ENCODE assay signal across 18 cellular contexts in genomic region chr16:23524001-23524400, GRCh38. TPM values are rescaled to one million over a fixed set of nuclear protein-coding genes. Genes with fewer than 3 reads are reported as not detected.
DNase-seq lines count a peak whose midpoint lies in the region; ATAC-seq, FAIRE-seq and TF ChIP-seq lines count a peak whose summit lies in the region.
"Had no signal": no experiment of that assay in that cellular context is flagged by ENCODE, and none has a peak within 500 bp of the region (broad histone marks: within the 10 kb centered on the region; RNA-seq: fewer than 3 reads in every experiment).

No MANE protein-coding gene starts in this region.

- 90% methylated on average over 8 of the region's 8 CpGs for WGBS in GM12878 (ENCODE audit: insufficient coverage, insufficient replicate concordance, low lambda C conversion rate, missing lambda C conversion rate)
- WGBS in spleen, 5 donors, result 62 to 86% (median 79%) methylated on average over 8 of the region's 8 CpGs

- no peak overlapping the region for H3K4me3 ChIP-seq in BLaER1 treated with 17β-estradiol and CSF1 and Interleukin-3, amounts not matched to agents 10 nM and 100 nM
- no peak overlapping the region for H3K4me3 ChIP-seq in GM12878
- H3K4me3 ChIP-seq in spleen, result no peak overlapping the region

- POLR2A ChIA-PET in GM12878 (lab: Charles Lee), result interaction anchor here (1.0 kb wide), 1 partner anchor 17 kb away, joined by 3 read pairs; no protein-coding TSS in a partner anchor

- H3K4me2 ChIP-seq in BLaER1 treated with 17β-estradiol and CSF1 and Interleukin-3, amounts not matched to agents 10 nM and 100 nM, result peak overlapping the region in 4 of 11 experiments; percentile 14 to 88 (median 76); a peak in 6 of 22 replicates
- H3K4me2 ChIP-seq in GM12878 (ENCODE audit: control insufficient read depth, insufficient read depth), result no peak overlapping the region

- H3K9me3 ChIP-seq in BLaER1 treated with 17β-estradiol and CSF1 and Interleukin-3, amounts not matched to agents 10 nM and 100 nM (replicated peaks in 1 of 11), result no peaks in the 10 kb centered on the region
- H3K9me3 ChIP-seq in GM12878 (replicated peaks; ENCODE audit: control insufficient read depth, insufficient read depth, low read length), result no peaks in the 10 kb centered on the region
- no peaks in the 10 kb centered on the region for H3K9me3 ChIP-seq in spleen
- H3K9me3 ChIP-seq: Caco-2 had no signal

- peaks cover 6 to 70% (median 35%) of the 10 kb centered on the region in 10 experiments for H3K4me1 ChIP-seq in BLaER1 treated with 17β-estradiol and CSF1 and Interleukin-3, amounts not matched to agents 10 nM and 100 nM
- peaks cover 16% of the 10 kb centered on the region for H3K4me1 ChIP-seq in GM12878 (ENCODE audit: control insufficient read depth, insufficient read depth, low read length)
- H3K4me1 ChIP-seq in spleen, result peaks cover 8 to 41% (median 22%) of the 10 kb centered on the region in 6 donors
- H3K4me1 ChIP-seq: Caco-2 had no signal

- peak overlapping the region in 7 of 11 experiments; percentile 12 to 96 (median 87); a peak in 11 of 22 replicates for H3K27ac ChIP-seq in BLaER1 treated with 17β-estradiol and CSF1 and Interleukin-3, amounts not matched to agents 10 nM and 100 nM
- H3K27ac ChIP-seq in GM12878 (ENCODE audit: control insufficient read depth, insufficient read depth), result no peak overlapping the region
- H3K27ac ChIP-seq in spleen, result peak overlapping the region in 6 of 8 donors; percentile 30 to 71 (median 38)

- CTCF ChIA-PET in GM12878 (lab: Yijun Ruan, JAX), result no interaction called here

- TF ChIP-seq CTCF in GM12878 (IDR thresholded peaks at IDR 0.05 in 2 of 3, conservative IDR thresholded peaks at IDR 0.05 in 1 of 3; ENCODE audit: control insufficient read depth in 2 of 3, extremely low read depth in 1 of 3, insufficient read depth in 1 of 3, low read depth in 3 of 3, low read length in 3 of 3) (no peak), spleen (IDR thresholded peaks at IDR 0.05 in 8 of 11, conservative IDR thresholded peaks at IDR 0.05 in 3 of 11) (no peak)

- no peaks in the 10 kb centered on the region for H3K27me3 ChIP-seq in BLaER1 treated with 17β-estradiol and CSF1 and Interleukin-3, amounts not matched to agents 10 nM and 100 nM
- H3K27me3 ChIP-seq in GM12878 (replicated peaks in 1 of 2; ENCODE audit: control insufficient read depth in 2 of 2, insufficient read depth in 2 of 2, low read length in 1 of 2) (no peaks in the 10 kb centered on the region), spleen (replicated peaks in 1 of 7) (no peaks in the 10 kb centered on the region)

- TF ChIP-seq POLR2A in GM12878 (IDR thresholded peaks at IDR 0.05; ENCODE audit: low read depth, low read length) (no peak), spleen (IDR thresholded peaks at IDR 0.05) (no peak)

- in situ Hi-C loops in GM12878 (cut with MboI), result no loop called here

- no peaks in the 10 kb centered on the region for H3K79me2 ChIP-seq in GM12878 (ENCODE audit: control insufficient read depth, insufficient read depth, low read length)

- BruUV-seq in GM12878 (replicated peaks; lab: Mats Ljungman, UMichigan), result TSS peak; percentile 32

- no peak for TF ChIP-seq EP300 in GM12878 (IDR thresholded peaks at IDR 0.05; ENCODE audit: borderline replicate concordance in 1 of 2, control insufficient read depth in 1 of 2, low read depth in 2 of 2, low read length in 2 of 2)

- no peak for FAIRE-seq in GM12878 (lab: Jason Lieb, UNC)

- ATAC-seq in GM12878 (no peak), Right ventricle myocardium superior (ENCODE audit: poor library complexity) (no peak), GM18517 (IDR thresholded peaks at IDR 0.05; ENCODE audit: unreplicated experiment) (no peak)

- H4K20me1 ChIP-seq in BLaER1 treated with 17β-estradiol and CSF1 and Interleukin-3, amounts not matched to agents 10 nM and 100 nM, result no peaks in the 10 kb centered on the region
- H4K20me1 ChIP-seq in GM12878 (ENCODE audit: control insufficient read depth, insufficient read depth), result no peaks in the 10 kb centered on the region

- H3K9ac ChIP-seq in BLaER1 treated with 17β-estradiol and CSF1 and Interleukin-3, amounts not matched to agents 10 nM and 100 nM, result peak overlapping the region in 1 of 11 experiments; percentile 37; a peak in 3 of 22 replicates
- H3K9ac ChIP-seq in GM12878 (ENCODE audit: control insufficient read depth, insufficient read depth, low read length), result no peak overlapping the region

- SMC1A ChIA-PET in GM12878 (lab: Charles Lee; ENCODE audit: uncharacterized antibody, unreplicated experiment), result interaction anchor here (1.0 kb wide), 1 partner anchor 25 kb away, joined by 5 read pairs; no protein-coding TSS in a partner anchor

- DNase-seq in GM12878 (ENCODE audit: low read depth, low spot score) (no peak), myocyte (ENCODE audit: low read depth) (peak; percentile 80), spleen (no peak), Right ventricle myocardium superior (no peak), HPDE6-E6E7 (ENCODE audit: extremely low spot score) (no peak), NCI-H1105 (lab: John Stamatoyannopoulos, UW) (no peak)
- DNase-seq: 8988T; Caco-2; CD4-positive, alpha-beta T cell; GF-D8; GOT3; NCI-H1694 treated with DMSO at 0.1 percent for 48 hours; NCI-H2227 treated with DMSO at 0.1 percent for 48 hours; NCI-H510A treated with DMSO at 0.1 percent for 48 hours; NCI-H774; SIG-M5 had no signal

- peaks cover 14 to 92% (median 73%) of the 10 kb centered on the region in 11 experiments for H3K36me3 ChIP-seq in BLaER1 treated with 17β-estradiol and CSF1 and Interleukin-3, amounts not matched to agents 10 nM and 100 nM
- H3K36me3 ChIP-seq in GM12878 (ENCODE audit: control insufficient read depth in 2 of 2, insufficient read depth in 2 of 2, low read length in 1 of 2) (peaks cover 16 to 31% of the 10 kb centered on the region in 2 experiments), spleen (peaks cover 0 to 81% (median 36%) of the 10 kb centered on the region in 6 donors)

- RAD21 ChIA-PET in GM12878 (lab: Charles Lee; ENCODE audit: unreplicated experiment), result no interaction called here

- H2AFZ ChIP-seq in GM12878 (ENCODE audit: control insufficient read depth, low read depth, low read length), result no peak overlapping the region

- intact Hi-C loops in GM12878 (cut with micrococcal nuclease; ENCODE audit: unreplicated experiment) (no loop called here), spleen (cut with DNase I; ENCODE audit: low total_unique reads) (no loop called here), Right ventricle myocardium superior (cut with DNase I) (no loop called here)

- TF ChIP-seq RAD21 in GM12878 (IDR thresholded peaks at IDR 0.05; ENCODE audit: insufficient read depth, low read depth, low read length), result no peak

RNA-seq across cellular contexts. Expression of gene GGA2, which starts 13.7 kb away (rescaled TPM):
- total RNA-seq in GM12878 (2013; cell fraction: nucleolus; rRNA removed), result 287 and 319 TPM in 2 replicates
- 57.9 and 62.0 TPM in 2 replicates for total RNA-seq in GM12878 (2014; rRNA removed)
- 56.8 and 56.9 TPM in 2 replicates for total RNA-seq in GM12878 (2014; rRNA removed; fragmentation: Illumina TruSeq; extraction: Trizol)
- 106 and 113 TPM in 2 replicates for total RNA-seq in GM12878 (2021)
- 42.8 TPM for polyA plus RNA-seq in GM12878 (2011; ENCODE audit: low read depth)
- polyA plus RNA-seq in GM12878 (2011; rRNA removed), result 105 and 145 TPM in 2 replicates
- polyA plus RNA-seq in GM12878 (2011; cell fraction: cytosol; rRNA removed), result 58.9 and 72.5 TPM in 2 replicates
- 191 and 225 TPM in 2 replicates for polyA plus RNA-seq in GM12878 (2011; cell fraction: nucleus; rRNA removed)
- polyA plus RNA-seq in GM12878 (2012), result 65.6 and 83.8 TPM in 2 replicates
- polyA plus RNA-seq in GM12878 (2014; fragmentation: Illumina TruSeq; extraction: Trizol), result 153 and 192 TPM in 2 replicates
- polyA plus RNA-seq in GM12878 (2014; fragmentation: Nextera tagmentation; extraction: Ambion mirVana), result 10 to 100 TPM; 14.1 to 21.5 TPM
- polyA plus RNA-seq in GM12878 (2014; rRNA removed), result 75.1 and 77.2 TPM in 2 replicates
- 10 to 100 TPM; 96.0 to 97.1 TPM for polyA plus RNA-seq in GM12878 (2016; fragmentation: Nextera tagmentation; extraction: Ambion mirVana)
- 84.8 and 103 TPM in 2 replicates for polyA minus RNA-seq in GM12878 (2011; rRNA and poly(A)+ RNA removed)
- polyA minus RNA-seq in GM12878 (2011; cell fraction: cytosol; rRNA and poly(A)+ RNA removed), result 32.7 and 35.3 TPM in 2 replicates
- 47.3 and 59.9 TPM in 2 replicates for polyA minus RNA-seq in GM12878 (2011; cell fraction: nucleus; rRNA and poly(A)+ RNA removed)
- 42.5 and 52.5 TPM in 2 replicates for total RNA-seq in myocyte
- 40.4 TPM for polyA plus RNA-seq in myocyte (2012)
- 100 to 1,000 TPM; 131 to 179 (median 152) TPM for total RNA-seq in spleen
- polyA plus RNA-seq in spleen, result 10 to 100 TPM; 49.4 to 57.2 (median 56.6) TPM
- 50.3 TPM for total RNA-seq in Right ventricle myocardium superior

RNA-seq across cellular contexts. Expression of gene EARS2, which starts 33.1 kb away (rescaled TPM):
- total RNA-seq in GM12878 (2013; cell fraction: nucleolus; rRNA removed), result 85.7 and 98.9 TPM in 2 replicates
- total RNA-seq in GM12878 (2014; rRNA removed) (38.0 and 39.0 TPM in 2 replicates), GM12878 (2014; rRNA removed; fragmentation: Illumina TruSeq; extraction: Trizol) (36.7 TPM in 2 replicates), GM12878 (2021) (28.8 and 32.1 TPM in 2 replicates), myocyte (37.5 and 50.0 TPM in 2 replicates), spleen (10 to 100 TPM; 10.7 to 21.8 (median 19.3) TPM), Right ventricle myocardium superior (20.5 TPM)
- 32.3 TPM for polyA plus RNA-seq in GM12878 (2011; ENCODE audit: low read depth)
- polyA plus RNA-seq in GM12878 (2011; rRNA removed) (63.0 and 65.9 TPM in 2 replicates), GM12878 (2014; fragmentation: Illumina TruSeq; extraction: Trizol) (41.3 and 47.9 TPM in 2 replicates), GM12878 (2014; fragmentation: Nextera tagmentation; extraction: Ambion mirVana) (10 to 100 TPM; 12.9 to 27.0 TPM), GM12878 (2014; rRNA removed) (27.3 and 39.8 TPM in 2 replicates), GM12878 (2016; fragmentation: Nextera tagmentation; extraction: Ambion mirVana) (10 to 100 TPM; 31.0 to 34.8 TPM), spleen (10 to 100 TPM in 1 of 3 donors, 1 to 10 TPM in 2; 9.8 to 10.0 (median 9.9) TPM)
- 107 and 120 TPM in 2 replicates for polyA plus RNA-seq in GM12878 (2011; cell fraction: cytosol; rRNA removed)
- 90.6 and 122 TPM in 2 replicates for polyA plus RNA-seq in GM12878 (2011; cell fraction: nucleus; rRNA removed)
- polyA plus RNA-seq in GM12878 (2012), result 16.5 and 17.4 TPM in 2 replicates
- polyA minus RNA-seq in GM12878 (2011; rRNA and poly(A)+ RNA removed), result 107 and 161 TPM in 2 replicates
- 26.6 and 33.1 TPM in 2 replicates for polyA minus RNA-seq in GM12878 (2011; cell fraction: cytosol; rRNA and poly(A)+ RNA removed)
- 58.2 and 89.6 TPM in 2 replicates for polyA minus RNA-seq in GM12878 (2011; cell fraction: nucleus; rRNA and poly(A)+ RNA removed)
- 25.8 TPM for polyA plus RNA-seq in myocyte (2012)

RNA-seq across cellular contexts. Expression of gene UBFD1, which starts 33.5 kb away (rescaled TPM):
- total RNA-seq in GM12878 (2013; cell fraction: nucleolus; rRNA removed), result 85.8 and 94.9 TPM in 2 replicates
- 31.3 and 38.3 TPM in 2 replicates for total RNA-seq in GM12878 (2014; rRNA removed)
- total RNA-seq in GM12878 (2014; rRNA removed; fragmentation: Illumina TruSeq; extraction: Trizol), result 18.1 and 19.0 TPM in 2 replicates
- total RNA-seq in GM12878 (2021), result 45.8 and 48.5 TPM in 2 replicates
- 14.2 TPM for polyA plus RNA-seq in GM12878 (2011; ENCODE audit: low read depth)
- polyA plus RNA-seq in GM12878 (2011; rRNA removed), result 37.6 and 41.9 TPM in 2 replicates
- 36.0 and 38.8 TPM in 2 replicates for polyA plus RNA-seq in GM12878 (2011; cell fraction: cytosol; rRNA removed)
- 47.5 and 49.8 TPM in 2 replicates for polyA plus RNA-seq in GM12878 (2011; cell fraction: nucleus; rRNA removed)
- 20.5 and 20.8 TPM in 2 replicates for polyA plus RNA-seq in GM12878 (2012)
- 23.4 and 23.7 TPM in 2 replicates for polyA plus RNA-seq in GM12878 (2014; fragmentation: Illumina TruSeq; extraction: Trizol)
- 1 to 10 TPM; 7.3 to 7.9 TPM for polyA plus RNA-seq in GM12878 (2014; fragmentation: Nextera tagmentation; extraction: Ambion mirVana)
- 31.1 and 40.7 TPM in 2 replicates for polyA plus RNA-seq in GM12878 (2014; rRNA removed)
- polyA plus RNA-seq in GM12878 (2016; fragmentation: Nextera tagmentation; extraction: Ambion mirVana), result 10 to 100 TPM; 33.2 to 38.6 TPM
- polyA minus RNA-seq in GM12878 (2011; rRNA and poly(A)+ RNA removed), result 34.2 and 37.5 TPM in 2 replicates
- polyA minus RNA-seq in GM12878 (2011; cell fraction: cytosol; rRNA and poly(A)+ RNA removed), result 8.0 and 10.4 TPM in 2 replicates
- polyA minus RNA-seq in GM12878 (2011; cell fraction: nucleus; rRNA and poly(A)+ RNA removed), result 29.4 and 42.0 TPM in 2 replicates
- total RNA-seq in myocyte, result 234 and 277 TPM in 2 replicates
- polyA plus RNA-seq in myocyte (2012), result 63.2 TPM
- total RNA-seq in spleen, result 10 to 100 TPM; 39.0 to 63.7 (median 43.4) TPM
- 1 to 10 TPM; 4.2 to 9.1 (median 6.5) TPM for polyA plus RNA-seq in spleen
- total RNA-seq in Right ventricle myocardium superior, result 47.0 TPM
